18 cellular contexts compared by ENCODE assay signal in the genomic region with DNA sequence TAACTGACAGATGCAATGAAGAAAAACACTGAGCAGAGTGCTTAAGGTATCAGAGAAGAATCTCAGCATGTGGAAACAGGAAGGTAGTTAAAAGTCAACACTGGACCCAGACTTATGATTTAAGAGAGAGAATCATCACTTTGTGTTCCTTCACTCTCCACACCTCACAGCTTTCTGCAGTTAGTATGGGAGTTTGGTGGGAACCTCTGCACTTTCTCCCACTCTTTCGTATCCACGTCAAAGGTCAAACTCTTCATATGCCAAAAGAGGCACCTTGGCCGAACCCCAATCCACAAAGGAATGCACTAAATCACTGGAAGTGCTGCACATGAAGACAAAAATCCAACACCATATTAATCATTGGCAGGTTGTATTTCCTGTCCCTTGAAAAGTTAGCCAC.
DNase-seq lines count a peak whose midpoint lies in the region; ATAC-seq and TF ChIP-seq lines count a peak whose summit lies in the region.
"Had no signal": no experiment of that assay in that cellular context is flagged by ENCODE, and none has a peak within 500 bp of the region (broad histone marks: within the 10 kb centered on the region; RNA-seq: fewer than 3 reads in every experiment).

No MANE protein-coding gene starts in this region.

- no peak overlapping the region for H3K4me3 ChIP-seq in epithelial cell of proximal tubule (ENCODE audit: low read depth, low read length)
- H3K4me3 ChIP-seq: A549, BLaER1, GM12878, GM23248, HAP-1 had no signal

- TF ChIP-seq CTCF in epithelial cell of proximal tubule (conservative IDR thresholded peaks at IDR 0.05; ENCODE audit: low read depth, low read length) = no peak

- no peak for ATAC-seq in HG03196 (IDR thresholded peaks at IDR 0.05; ENCODE audit: unreplicated experiment)
- no peak for ATAC-seq in HG03095 (IDR thresholded peaks at IDR 0.05; ENCODE audit: unreplicated experiment)
- ATAC-seq in HG02852 (IDR thresholded peaks at IDR 0.05; ENCODE audit: unreplicated experiment) = no peak
- no peak for ATAC-seq in GM18909 (IDR thresholded peaks at IDR 0.05; ENCODE audit: poor library complexity, unreplicated experiment)
- ATAC-seq: A549 had no signal

- DNase-seq in HK-2 (ENCODE audit: unreplicated experiment) = peak; percentile 28
- DNase-seq in epithelial cell of proximal tubule (ENCODE audit: low read depth) = peak; percentile 38
- peak; percentile 76 for DNase-seq in kidney tubule cell (ENCODE audit: low spot score)
- DNase-seq: Calu3; CD4-positive, alpha-beta memory T cell; DMS79 treated with DMSO at 0.1 percent for 48 hours; EL; GM23248; Karpas-422; KBM-7 had no signal
